ENCODE assay signal across 34 cellular contexts in the genomic region with DNA sequence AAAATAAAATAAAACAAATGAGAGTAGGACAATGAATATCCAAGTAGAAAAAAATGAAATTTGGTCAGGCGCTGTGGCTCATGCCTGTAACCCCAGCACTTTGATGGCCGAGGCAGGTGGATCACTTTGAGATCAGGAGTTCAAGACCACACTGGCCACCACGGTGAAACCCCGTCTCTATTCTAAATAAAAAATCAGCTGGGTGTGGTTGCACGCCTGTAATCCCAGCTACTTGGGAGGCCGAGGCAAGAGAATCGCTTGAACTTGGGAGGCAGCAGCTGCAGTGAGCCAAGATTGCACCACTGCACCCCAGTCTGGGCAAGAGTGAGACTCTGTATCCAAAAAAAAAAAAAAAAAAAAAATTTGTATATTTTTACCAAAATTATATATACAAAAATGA.
"Had no signal": no experiment of that assay in that cellular context is flagged by ENCODE, and none has a peak within 500 bp of the region (broad histone marks: within the 10 kb centered on the region; RNA-seq: fewer than 3 reads in every experiment).

No MANE protein-coding gene starts in this region.

- H3K27ac Mint-ChIP-seq: activated B cell treated with CpG ODN at 0.5 μM for 24 hours; activated CD4-positive, alpha-beta memory T cell treated with anti-CD3 and anti-CD28 coated beads for 36 hours; activated CD4-positive, alpha-beta T cell treated with anti-CD3 and anti-CD28 coated beads, Interleukin-2, amount 10 ng/mL, durations not matched to agents 24 days and 14 days; activated CD8-positive, alpha-beta T cell treated with anti-CD3 and anti-CD28 coated beads for 36 hours; activated naive CD4-positive, alpha-beta T cell treated with anti-CD3 and anti-CD28 coated beads, Interleukin-2, amount 10 ng/mL, durations not matched to agents 7 days and 5 days; activated naive CD4-positive, alpha-beta T cell treated with anti-CD3 and anti-CD28 coated beads, Interleukin-2, amount 50 U/mL, for 24 hours; activated naive CD8-positive, alpha-beta T cell; activated naive CD8-positive, alpha-beta T cell treated with anti-CD3 and anti-CD28 coated beads, Interleukin-2, amount 10 ng/mL, durations not matched to agents 7 days and 5 days; activated naive CD8-positive, alpha-beta T cell treated with anti-CD3 and anti-CD28 coated beads, Interleukin-2, amount 50 U/mL, for 24 hours; activated T-cell treated with anti-CD3 and anti-CD28 coated beads, Interleukin-2, amount 50 U/mL, for 72 hours; activated T-helper 1 cell treated with anti-CD3 and anti-CD28 coated beads, Interleukin-12 subunit alpha, Interleukin-12 subunit beta, Interleukin-2, Interleukin-4 antibody, amounts not matched to agents 30 ng/mL and 10 ng/mL and 1 ng/mL, durations not matched to agents 14 hours and 24 hours and 36 hours; activated T-helper 2 cell treated with anti-CD3 and anti-CD28 coated beads, Interferon-gamma antibody, Interleukin-2, Interleukin-4, amounts not matched to agents 10 μg/mL and 5 μg/mL and 100 μg/mL, durations not matched to agents 14 hours and 24 hours and 36 hours; brain; T-helper 1 cell treated with Interleukin-12 subunit alpha and Interleukin-12 subunit beta and Interleukin-4 antibody, amounts not matched to agents 30 μg/mL and 1 μg/mL, for 36 hours; T-helper 2 cell treated with Interferon-gamma antibody and Interleukin-4, amounts not matched to agents 5 μg/mL and 100 μg/mL, for 36 hours had no signal

- H3K4me3 ChIP-seq: ascending aorta had no signal

- DNase-seq: activated B cell treated with CpG ODN at 0.5 μM for 24 hours; activated CD4-positive, alpha-beta memory T cell treated with anti-CD3 and anti-CD28 coated beads for 36 hours; activated CD4-positive, alpha-beta T cell treated with anti-CD3 and anti-CD28 coated beads for 4 hours; activated CD4-positive, alpha-beta T cell treated with anti-CD3 and anti-CD28 coated beads, Interleukin-2, amount 10 ng/mL, durations not matched to agents 24 days and 14 days; activated CD4-positive, alpha-beta T cell treated with anti-CD3 and anti-CD28 coated beads, Interleukin-2, amount 50 U/mL, for 1 hour; activated CD4-positive, alpha-beta T cell treated with anti-CD3 and anti-CD28 coated beads, Interleukin-2, amount 50 U/mL, for 4 hours; activated CD4-positive, CD25-positive, alpha-beta regulatory T cell treated with anti-CD3 and anti-CD28 coated beads, Interleukin-2, amount 50 U/mL, for 72 hours; activated CD8-positive, alpha-beta memory T cell treated with anti-CD3 and anti-CD28 coated beads, Interleukin-2, amount 50 U/mL, for 4 hours; activated CD8-positive, alpha-beta T cell treated with anti-CD3 and anti-CD28 coated beads for 36 hours; activated effector memory CD4-positive, alpha-beta T cell treated with Interleukin-2 at 50 U/mL for 16 hours; activated gamma-delta T cell; activated naive CD4-positive, alpha-beta T cell treated with anti-CD3 and anti-CD28 coated beads, Interleukin-2, amount 10 ng/mL, durations not matched to agents 7 days and 5 days; activated naive CD4-positive, alpha-beta T cell treated with Interleukin-2 at 50 U/mL for 16 hours; activated naive CD8-positive, alpha-beta T cell treated with anti-CD3 and anti-CD28 coated beads, Interleukin-2, amount 10 ng/mL, durations not matched to agents 7 days and 5 days; activated naive CD8-positive, alpha-beta T cell treated with anti-CD3 and anti-CD28 coated beads, Interleukin-2, amount 50 U/mL, for 24 hours; activated T-cell treated with anti-CD3 and anti-CD28 coated beads for 4 hours; activated T-cell treated with anti-CD3 and anti-CD28 coated beads, Interleukin-2, amount 50 U/mL, for 1 hour; activated T-cell treated with anti-CD3 and anti-CD28 coated beads, Interleukin-2, amount 50 U/mL, for 4 hours; activated T-cell treated with anti-CD3 and anti-CD28 coated beads, Interleukin-2, amount 50 U/mL, for 72 hours; amygdala; anterior cingulate cortex; central memory CD4-positive, alpha-beta T cell; T-helper 1 cell; T-helper 2 cell; T-helper 9 cell had no signal

- H3K9me3 Mint-ChIP-seq: activated CD4-positive, alpha-beta memory T cell treated with anti-CD3 and anti-CD28 coated beads for 36 hours; activated CD4-positive, alpha-beta T cell treated with anti-CD3 and anti-CD28 coated beads, Interleukin-2, amount 10 ng/mL, durations not matched to agents 24 days and 14 days; activated CD8-positive, alpha-beta T cell treated with anti-CD3 and anti-CD28 coated beads for 36 hours; activated naive CD4-positive, alpha-beta T cell treated with anti-CD3 and anti-CD28 coated beads, Interleukin-2, amount 10 ng/mL, durations not matched to agents 7 days and 5 days; activated naive CD4-positive, alpha-beta T cell treated with anti-CD3 and anti-CD28 coated beads, Interleukin-2, amount 50 U/mL, for 24 hours; activated naive CD8-positive, alpha-beta T cell treated with anti-CD3 and anti-CD28 coated beads, Interleukin-2, amount 50 U/mL, for 24 hours; activated T-cell treated with anti-CD3 and anti-CD28 coated beads, Interleukin-2, amount 50 U/mL, for 4 hours; activated T-cell treated with anti-CD3 and anti-CD28 coated beads, Interleukin-2, amount 50 U/mL, for 72 hours; activated T-helper 1 cell treated with anti-CD3 and anti-CD28 coated beads, Interleukin-12 subunit alpha, Interleukin-12 subunit beta, Interleukin-2, Interleukin-4 antibody, amounts not matched to agents 30 ng/mL and 10 ng/mL and 1 ng/mL, durations not matched to agents 14 hours and 24 hours and 36 hours; activated T-helper 2 cell treated with anti-CD3 and anti-CD28 coated beads, Interferon-gamma antibody, Interleukin-2, Interleukin-4, amounts not matched to agents 10 μg/mL and 5 μg/mL and 100 μg/mL, durations not matched to agents 14 hours and 24 hours and 36 hours; T-helper 1 cell treated with Interleukin-12 subunit alpha and Interleukin-12 subunit beta and Interleukin-4 antibody, amounts not matched to agents 30 μg/mL and 1 μg/mL, for 36 hours; T-helper 2 cell treated with Interferon-gamma antibody and Interleukin-4, amounts not matched to agents 5 μg/mL and 100 μg/mL, for 36 hours had no signal

- H3K4me1 ChIP-seq: ascending aorta had no signal

- H3K36me3 ChIP-seq: ascending aorta had no signal

- H3K4me1 Mint-ChIP-seq: activated B cell treated with CpG ODN at 0.5 μM for 24 hours; activated CD4-positive, alpha-beta T cell treated with anti-CD3 and anti-CD28 coated beads, Interleukin-2, amount 10 ng/mL, durations not matched to agents 24 days and 14 days; activated naive CD4-positive, alpha-beta T cell treated with anti-CD3 and anti-CD28 coated beads, Interleukin-2, amount 10 ng/mL, durations not matched to agents 7 days and 5 days; activated naive CD4-positive, alpha-beta T cell treated with anti-CD3 and anti-CD28 coated beads, Interleukin-2, amount 50 U/mL, for 24 hours; activated naive CD8-positive, alpha-beta T cell treated with anti-CD3 and anti-CD28 coated beads, Interleukin-2, amount 10 ng/mL, durations not matched to agents 7 days and 5 days; activated naive CD8-positive, alpha-beta T cell treated with anti-CD3 and anti-CD28 coated beads, Interleukin-2, amount 50 U/mL, for 24 hours; brain had no signal

- H3K36me3 Mint-ChIP-seq: activated CD4-positive, alpha-beta memory T cell treated with anti-CD3 and anti-CD28 coated beads for 36 hours; activated naive CD4-positive, alpha-beta T cell treated with anti-CD3 and anti-CD28 coated beads, Interleukin-2, amount 10 ng/mL, durations not matched to agents 7 days and 5 days; activated naive CD4-positive, alpha-beta T cell treated with anti-CD3 and anti-CD28 coated beads, Interleukin-2, amount 50 U/mL, for 24 hours; activated naive CD8-positive, alpha-beta T cell; activated naive CD8-positive, alpha-beta T cell treated with anti-CD3 and anti-CD28 coated beads, Interleukin-2, amount 10 ng/mL, durations not matched to agents 7 days and 5 days; brain had no signal

- H3K27me3 ChIP-seq: ascending aorta had no signal

- H3K27ac ChIP-seq: ascending aorta, VCaP had no signal

- H3K9me3 ChIP-seq: ascending aorta had no signal

- H3K4me3 Mint-ChIP-seq: activated B cell treated with CpG ODN at 0.5 μM for 24 hours; activated CD4-positive, alpha-beta memory T cell treated with anti-CD3 and anti-CD28 coated beads for 36 hours; activated CD4-positive, alpha-beta T cell treated with anti-CD3 and anti-CD28 coated beads, Interleukin-2, amount 10 ng/mL, durations not matched to agents 24 days and 14 days; activated CD8-positive, alpha-beta T cell treated with anti-CD3 and anti-CD28 coated beads for 36 hours; activated naive CD4-positive, alpha-beta T cell treated with anti-CD3 and anti-CD28 coated beads, Interleukin-2, amount 10 ng/mL, durations not matched to agents 7 days and 5 days; activated naive CD4-positive, alpha-beta T cell treated with anti-CD3 and anti-CD28 coated beads, Interleukin-2, amount 50 U/mL, for 24 hours; activated naive CD8-positive, alpha-beta T cell; activated naive CD8-positive, alpha-beta T cell treated with anti-CD3 and anti-CD28 coated beads, Interleukin-2, amount 10 ng/mL, durations not matched to agents 7 days and 5 days; activated naive CD8-positive, alpha-beta T cell treated with anti-CD3 and anti-CD28 coated beads, Interleukin-2, amount 50 U/mL, for 24 hours; activated T-cell treated with anti-CD3 and anti-CD28 coated beads, Interleukin-2, amount 50 U/mL, for 4 hours; activated T-cell treated with anti-CD3 and anti-CD28 coated beads, Interleukin-2, amount 50 U/mL, for 72 hours; activated T-helper 1 cell treated with anti-CD3 and anti-CD28 coated beads, Interleukin-12 subunit alpha, Interleukin-12 subunit beta, Interleukin-2, Interleukin-4 antibody, amounts not matched to agents 30 ng/mL and 10 ng/mL and 1 ng/mL, durations not matched to agents 14 hours and 24 hours and 36 hours; brain; T-helper 1 cell treated with Interleukin-12 subunit alpha and Interleukin-12 subunit beta and Interleukin-4 antibody, amounts not matched to agents 30 μg/mL and 1 μg/mL, for 36 hours; T-helper 2 cell treated with Interferon-gamma antibody and Interleukin-4, amounts not matched to agents 5 μg/mL and 100 μg/mL, for 36 hours had no signal

- H3K27me3 Mint-ChIP-seq: activated CD8-positive, alpha-beta T cell treated with anti-CD3 and anti-CD28 coated beads for 36 hours; activated naive CD4-positive, alpha-beta T cell treated with anti-CD3 and anti-CD28 coated beads, Interleukin-2, amount 50 U/mL, for 24 hours; activated naive CD8-positive, alpha-beta T cell treated with anti-CD3 and anti-CD28 coated beads, Interleukin-2, amount 50 U/mL, for 24 hours; brain had no signal

- ATAC-seq: activated CD8-positive, alpha-beta T cell treated with anti-CD3 and anti-CD28 coated beads for 36 hours; activated naive CD8-positive, alpha-beta T cell treated with anti-CD3 and anti-CD28 coated beads, Interleukin-2, amount 50 U/mL, for 24 hours; activated T-cell treated with anti-CD3 and anti-CD28 coated beads, Interleukin-2, amount 50 U/mL, for 4 hours; activated T-cell treated with anti-CD3 and anti-CD28 coated beads, Interleukin-2, amount 50 U/mL, for 72 hours had no signal
